Comparison of ENCODE assay signal across 8 cellular contexts in genomic region chr17:34980681-34981537, GRCh38. TPM values are rescaled to one million over a fixed set of nuclear protein-coding genes. Genes with fewer than 3 reads are reported as not detected.
A peak's percentile ranks its signal among the peaks of the same experiment; 100 is the strongest.
DNase-seq lines count a peak whose midpoint lies in the region; ATAC-seq and TF ChIP-seq lines count a peak whose summit lies in the region.

No MANE protein-coding gene starts in this region.

- no peaks in the 10 kb centered on the region for H3K9me3 ChIP-seq in PC-3 (ENCODE audit: low read length)

- CTCF ChIA-PET in PC-3 (lab: Charles Lee): interaction anchor here (0.5 kb wide), 1 partner anchor 257 kb away, joined by 3 read pairs; no protein-coding TSS in a partner anchor

- TSS peak; percentile 64 for BruUV-seq in PC-3 (replicated peaks; lab: Mats Ljungman, UMichigan)

- no peaks in the 10 kb centered on the region for H3K27me3 Mint-ChIP-seq in activated T-helper 17 cell treated with anti-CD3 and anti-CD28 coated beads, Interleukin-2, amount 50 U/mL, for 72 hours
- H3K27me3 Mint-ChIP-seq in nephron progenitor cell (ENCODE audit: low read depth, poor library complexity): peaks cover 8% of the 10 kb centered on the region
- no peaks in the 10 kb centered on the region for H3K27me3 Mint-ChIP-seq in stimulated activated naive CD8-positive, alpha-beta T cell treated with anti-CD3 and anti-CD28 coated beads, Interleukin-15, Interleukin-2, amounts not matched to agents 100 ng/mL and 50 ng/mL, for 24 hours

- no peaks in the 10 kb centered on the region for H3K27me3 ChIP-seq in PC-3 (ENCODE audit: low read length)

- intact Hi-C loops in PC-3 (cut with micrococcal nuclease): loop anchor here (5.0 kb wide), 1 partner anchor 136 kb away; the partner anchor contains the start of gene RAD51D

- peaks cover 37% of the 10 kb centered on the region for H3K79me2 ChIP-seq in PC-3 (ENCODE audit: low read length)

- peak overlapping the region; percentile 96 for H3K4me2 ChIP-seq in PC-3 (ENCODE audit: low read length)

- H3K4me1 ChIP-seq in PC-3 (ENCODE audit: insufficient read depth, low read length): peaks cover 19% of the 10 kb centered on the region

- H3K9me2 ChIP-seq in PC-3 (replicated peaks; ENCODE audit: low read length): no peaks in the 10 kb centered on the region

- H3K9ac ChIP-seq in PC-3 (ENCODE audit: low read length): peak overlapping the region; percentile 99

- H2AFZ ChIP-seq in PC-3 (ENCODE audit: low read length): peak overlapping the region; percentile 89

- peak; percentile 33 for TF ChIP-seq CTCF in GM20000 (IDR thresholded peaks at IDR 0.05; ENCODE audit: extremely low read depth, missing control alignments)
- TF ChIP-seq CTCF in PC-3 (conservative IDR thresholded peaks at IDR 0.05; ENCODE audit: low read depth, low read length): peak; percentile 51; the same call in 1 of the 2 replicates
- peak; percentile 43 for TF ChIP-seq CTCF in fibroblast of pulmonary artery (IDR thresholded peaks at IDR 0.05; ENCODE audit: low read length, missing control alignments)
- no peak for TF ChIP-seq CTCF in nephron progenitor cell (IDR thresholded peaks at IDR 0.05)

- H3K36me3 ChIP-seq in PC-3 (ENCODE audit: low read depth, low read length): peaks cover 3% of the 10 kb centered on the region

- H3K4me1 Mint-ChIP-seq in activated T-helper 17 cell treated with anti-CD3 and anti-CD28 coated beads, Interleukin-2, amount 50 U/mL, for 72 hours: peaks cover 23% of the 10 kb centered on the region
- H3K4me1 Mint-ChIP-seq in nephron progenitor cell: peaks cover 58% of the 10 kb centered on the region
- peaks cover 44% of the 10 kb centered on the region for H3K4me1 Mint-ChIP-seq in stimulated activated naive CD8-positive, alpha-beta T cell treated with anti-CD3 and anti-CD28 coated beads, Interleukin-15, Interleukin-2, amounts not matched to agents 100 ng/mL and 50 ng/mL, for 24 hours (ENCODE audit: low read depth)

- H3K27ac Mint-ChIP-seq in activated T-helper 17 cell treated with anti-CD3 and anti-CD28 coated beads, Interleukin-2, amount 50 U/mL, for 72 hours: peak overlapping the region; percentile 96
- H3K27ac Mint-ChIP-seq in nephron progenitor cell: peak overlapping the region; percentile 98
- H3K27ac Mint-ChIP-seq in stimulated activated naive CD8-positive, alpha-beta T cell treated with anti-CD3 and anti-CD28 coated beads, Interleukin-15, Interleukin-2, amounts not matched to agents 100 ng/mL and 50 ng/mL, for 24 hours: peak overlapping the region; percentile 99

- no peaks in the 10 kb centered on the region for H4K20me1 ChIP-seq in PC-3 (ENCODE audit: low read length)

- POLR2A ChIA-PET in PC-3 (lab: Charles Lee; ENCODE audit: unreplicated experiment): interaction anchor here (0.6 kb wide), 1 partner anchor 29 kb away, joined by 3 read pairs; no protein-coding TSS in a partner anchor

- DNase-seq in DMS 273 treated with DMSO at 0.1 percent for 48 hours (lab: John Stamatoyannopoulos, UW) (peak; percentile 78), GM20000 (ENCODE audit: low spot score) (peak; percentile 96), HS-5 (ENCODE audit: low read depth) (peak; percentile 50), PC-3 (peak; percentile 60), fibroblast of pulmonary artery (ENCODE audit: low read depth) (peak; percentile 89), nephron progenitor cell (peak; percentile 66)

- peaks cover 46% of the 10 kb centered on the region for H3K36me3 Mint-ChIP-seq in activated T-helper 17 cell treated with anti-CD3 and anti-CD28 coated beads, Interleukin-2, amount 50 U/mL, for 72 hours (ENCODE audit: low read depth)
- H3K36me3 Mint-ChIP-seq in nephron progenitor cell (ENCODE audit: low read depth): peaks cover 31% of the 10 kb centered on the region
- peaks cover 30% of the 10 kb centered on the region for H3K36me3 Mint-ChIP-seq in stimulated activated naive CD8-positive, alpha-beta T cell treated with anti-CD3 and anti-CD28 coated beads, Interleukin-15, Interleukin-2, amounts not matched to agents 100 ng/mL and 50 ng/mL, for 24 hours (ENCODE audit: low read depth)

- H3K4me3 ChIP-seq in PC-3 (ENCODE audit: low read length): peak overlapping the region; percentile 91
- peak overlapping the region; percentile 79 for H3K4me3 ChIP-seq in fibroblast of pulmonary artery (replicated peaks; ENCODE audit: low read depth, low read length)

- H3K4me3 Mint-ChIP-seq in activated T-helper 17 cell treated with anti-CD3 and anti-CD28 coated beads, Interleukin-2, amount 50 U/mL, for 72 hours: peak overlapping the region; percentile 92
- H3K4me3 Mint-ChIP-seq in nephron progenitor cell: peak overlapping the region; percentile 98
- H3K4me3 Mint-ChIP-seq in stimulated activated naive CD8-positive, alpha-beta T cell treated with anti-CD3 and anti-CD28 coated beads, Interleukin-15, Interleukin-2, amounts not matched to agents 100 ng/mL and 50 ng/mL, for 24 hours: peak overlapping the region; percentile 97

- H3K9me3 Mint-ChIP-seq in activated T-helper 17 cell treated with anti-CD3 and anti-CD28 coated beads, Interleukin-2, amount 50 U/mL, for 72 hours: no peaks in the 10 kb centered on the region
- H3K9me3 Mint-ChIP-seq in nephron progenitor cell: peaks cover 3% of the 10 kb centered on the region
- H3K9me3 Mint-ChIP-seq in stimulated activated naive CD8-positive, alpha-beta T cell treated with anti-CD3 and anti-CD28 coated beads, Interleukin-15, Interleukin-2, amounts not matched to agents 100 ng/mL and 50 ng/mL, for 24 hours: no peaks in the 10 kb centered on the region

- ATAC-seq in PC-3: peak; percentile 84
- peak; percentile 90 for ATAC-seq in activated T-helper 17 cell treated with anti-CD3 and anti-CD28 coated beads, Interleukin-2, amount 50 U/mL, for 72 hours (replicated peaks)

- no peaks in the 10 kb centered on the region for H3F3A ChIP-seq in PC-3 (ENCODE audit: low read length, unreplicated experiment)

- peak overlapping the region; percentile 89 for H3K27ac ChIP-seq in PC-3 (ENCODE audit: low read length)

RNA-seq across cellular contexts. Expression of gene LIG3, which starts 0.6 kb away (rescaled TPM):
- total RNA-seq in PC-3 (2014; rRNA removed): 43.2 and 53.6 TPM in 2 replicates
- total RNA-seq in activated T-helper 17 cell treated with anti-CD3 and anti-CD28 coated beads, Interleukin-2, amount 50 U/mL, for 72 hours: 10 to 100 TPM; 52.9 to 54.3 TPM

RNA-seq across cellular contexts. Expression of gene ZNF830, which starts 19.6 kb away (rescaled TPM):
- 5.0 and 9.6 TPM in 2 replicates for total RNA-seq in PC-3 (2014; rRNA removed)
- 10 to 100 TPM; 20.1 to 23.2 TPM for total RNA-seq in activated T-helper 17 cell treated with anti-CD3 and anti-CD28 coated beads, Interleukin-2, amount 50 U/mL, for 72 hours

RNA-seq across cellular contexts. Expression of gene CCT6B, which starts 19.6 kb away (rescaled TPM):
- total RNA-seq in PC-3 (2014; rRNA removed): 0.33 TPM in 1 of 2 replicates, not detected in the other
- 1 to 10 TPM in 1 of 2 donors, under 1 TPM in 1; 0.76 to 1.7 TPM for total RNA-seq in activated T-helper 17 cell treated with anti-CD3 and anti-CD28 coated beads, Interleukin-2, amount 50 U/mL, for 72 hours

Comparison
In these comparisons a context has a peak if more than half of its experiments do, and no peak if none do; other contexts are left out.
1. Peak in every context shown above with its lines: DNase-seq, ATAC-seq, H3K4me3 ChIP-seq and H3K27ac ChIP-seq.